Comparison of ENCODE assay signal across 18 cellular contexts in genomic region chr2:154960802-154961583, GRCh38.
A peak's percentile ranks its signal among the peaks of the same experiment; 100 is the strongest.
DNase-seq lines count a peak whose midpoint lies in the region; ATAC-seq and TF ChIP-seq lines count a peak whose summit lies in the region.
"Had no signal": no experiment of that assay in that cellular context is flagged by ENCODE, and none has a peak within 500 bp of the region (broad histone marks: within the 10 kb centered on the region; RNA-seq: fewer than 3 reads in every experiment).

No MANE protein-coding gene starts in this region.

- CTCF ChIA-PET in OCI-LY7 (lab: Charles Lee; ENCODE audit: unreplicated experiment): no interaction called here

- BruUV-seq in OCI-LY7 (replicated peaks; lab: Mats Ljungman, UMichigan): no TSS peak

- H4K20me1 ChIP-seq in OCI-LY7 (ENCODE audit: insufficient read depth, low read length): no peaks in the 10 kb centered on the region

- H2AFZ ChIP-seq in OCI-LY7 (ENCODE audit: low read length): 0 out of 2 replicates have a peak overlapping the region, but pooled peaks have one; percentile 32

- POLR2A ChIA-PET in OCI-LY7 (lab: Charles Lee): interaction anchor here (0.8 to 0.9 kb wide), 2 partner anchors 14 to 16 kb away, joined by 3 read pairs; no protein-coding TSS in a partner anchor

- H3K4me3 Mint-ChIP-seq in activated T-cell treated with anti-CD3 and anti-CD28 coated beads, Interleukin-2, amount 50 U/mL, for 24 hours: no peak overlapping the region
- H3K4me3 Mint-ChIP-seq: brain, neural crest cell had no signal

- H3K27ac ChIP-seq in OCI-LY7 (ENCODE audit: low read depth, low read length, poor library complexity, severe bottlenecking): no peak overlapping the region
- H3K27ac ChIP-seq: SK-N-MC, uterus had no signal

- ATAC-seq in GM18870 (IDR thresholded peaks at IDR 0.05; ENCODE audit: unreplicated experiment): peak; percentile 78
- ATAC-seq in GM21529 (IDR thresholded peaks at IDR 0.05; ENCODE audit: unreplicated experiment): peak; percentile 81
- ATAC-seq in HG03060 (IDR thresholded peaks at IDR 0.05; ENCODE audit: low read depth, unreplicated experiment): peak; percentile 70
- ATAC-seq: sciatic nerve had no signal

- intact Hi-C loops in OCI-LY7 (cut with micrococcal nuclease; ENCODE audit: unreplicated experiment): no loop called here

- H3K27ac Mint-ChIP-seq in activated T-cell treated with anti-CD3 and anti-CD28 coated beads, Interleukin-2, amount 50 U/mL, for 24 hours: no peak overlapping the region

- H3K4me1 ChIP-seq in OCI-LY7 (ENCODE audit: insufficient read depth, low read length, poor library complexity, severe bottlenecking): no peaks in the 10 kb centered on the region
- H3K4me1 ChIP-seq: uterus had no signal

- H3K4me2 ChIP-seq in OCI-LY7 (ENCODE audit: low read length): no peak overlapping the region

- no peaks in the 10 kb centered on the region for H3K79me2 ChIP-seq in OCI-LY7 (ENCODE audit: insufficient read depth, low read depth, low read length)

- TF ChIP-seq CTCF in OCI-LY7 (conservative IDR thresholded peaks at IDR 0.05; ENCODE audit: low read length): no peak

- no peak overlapping the region for H3K4me3 ChIP-seq in OCI-LY7 (ENCODE audit: low read depth, low read length, poor library complexity, severe bottlenecking)
- H3K4me3 ChIP-seq: SK-N-MC, uterus had no signal

- no peaks in the 10 kb centered on the region for H3K36me3 Mint-ChIP-seq in activated T-cell treated with anti-CD3 and anti-CD28 coated beads, Interleukin-2, amount 50 U/mL, for 24 hours (ENCODE audit: low read depth)
- H3K36me3 Mint-ChIP-seq: brain had no signal

- DNase-seq in OCI-LY7 (ENCODE audit: low spot score) (no peak), SW 1271 (lab: John Stamatoyannopoulos, UW) (no peak), MV-4-11 (lab: John Stamatoyannopoulos, UW) (no peak)
- DNase-seq in activated T-cell treated with anti-CD3 and anti-CD28 coated beads, Interleukin-2, amount 50 U/mL, for 24 hours: no peak
- no peak for DNase-seq in stimulated activated CD4-positive, alpha-beta T cell treated with anti-CD3 and anti-CD28 coated beads, Interleukin-2, amount 100 ng/mL, for 48 hours
- DNase-seq: activated naive CD4-positive, alpha-beta T cell; effector memory CD4-positive, alpha-beta T cell; NCI-H1092; NCI-H2227 treated with DMSO at 0.1 percent for 48 hours; stimulated activated naive CD4-positive, alpha-beta T cell; uterus had no signal

- H3K9me2 ChIP-seq in OCI-LY7 (ENCODE audit: insufficient read depth, low read length): no peaks in the 10 kb centered on the region

- H3K36me3 ChIP-seq in OCI-LY7 (ENCODE audit: insufficient read depth, low read length): no peaks in the 10 kb centered on the region
- H3K36me3 ChIP-seq: uterus had no signal

- no peaks in the 10 kb centered on the region for H3K9me3 ChIP-seq in OCI-LY7 (ENCODE audit: low read length)
- H3K9me3 ChIP-seq: uterus had no signal

- H3K4me1 Mint-ChIP-seq in activated T-cell treated with anti-CD3 and anti-CD28 coated beads, Interleukin-2, amount 50 U/mL, for 24 hours (ENCODE audit: low read depth): no peaks in the 10 kb centered on the region
- H3K4me1 Mint-ChIP-seq: neural crest cell had no signal

- H3K9me3 Mint-ChIP-seq in activated T-cell treated with anti-CD3 and anti-CD28 coated beads, Interleukin-2, amount 50 U/mL, for 24 hours: peaks cover 8% of the 10 kb centered on the region
- H3K9me3 Mint-ChIP-seq: neural crest cell had no signal

- no peaks in the 10 kb centered on the region for H3K27me3 Mint-ChIP-seq in activated T-cell treated with anti-CD3 and anti-CD28 coated beads, Interleukin-2, amount 50 U/mL, for 24 hours
